ENCODE assay signal across 23 cellular contexts in the genomic region with DNA sequence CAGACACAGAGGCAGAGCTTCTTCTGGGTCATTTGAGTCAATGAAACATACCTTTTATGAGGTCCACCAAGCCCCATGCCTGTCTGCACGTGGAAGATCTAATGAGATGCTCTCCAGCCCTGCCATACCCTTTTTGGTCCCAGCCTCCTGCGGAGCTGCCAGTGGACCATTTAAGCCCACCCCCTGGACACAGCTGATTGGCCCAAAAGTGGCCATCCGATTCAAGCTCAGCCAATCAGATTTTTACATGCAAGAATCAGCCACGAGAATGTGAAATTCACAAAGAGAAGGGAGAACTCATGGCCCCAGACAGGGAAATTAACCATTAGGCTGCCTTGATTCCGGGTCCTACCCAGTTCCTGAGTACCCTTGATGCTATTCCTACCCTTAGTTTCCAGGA.
DNase-seq lines count a peak whose midpoint lies in the region; ATAC-seq, FAIRE-seq and TF ChIP-seq lines count a peak whose summit lies in the region.
"Had no signal": no experiment of that assay in that cellular context is flagged by ENCODE, and none has a peak within 500 bp of the region (broad histone marks: within the 10 kb centered on the region; RNA-seq: fewer than 3 reads in every experiment).

No MANE protein-coding gene starts in this region.

- peaks cover 0 to 1% of the 10 kb centered on the region in 2 donors for H3K4me1 ChIP-seq in neuronal stem cell (ENCODE audit: control insufficient read depth in 2 of 2, insufficient read depth in 1 of 2, low read depth in 1 of 2, low read length in 2 of 2)
- H3K4me1 ChIP-seq in HepG2 (ENCODE audit: insufficient read depth, low read length), result no peaks in the 10 kb centered on the region

- H3K79me2 ChIP-seq in HepG2 (ENCODE audit: insufficient read depth, low read length), result no peaks in the 10 kb centered on the region

- no peak overlapping the region for H2BK15ac ChIP-seq in neuronal stem cell (ENCODE audit: low read length)

- no peak overlapping the region for H2BK5ac ChIP-seq in neuronal stem cell (ENCODE audit: low read length)

- no peak overlapping the region for H2BK120ac ChIP-seq in neuronal stem cell (ENCODE audit: low read depth, low read length)

- H4K91ac ChIP-seq in neuronal stem cell (ENCODE audit: low read depth, low read length, poor library complexity), result no peak overlapping the region

- TF ChIP-seq RAD21 in HepG2 (CRISPR knock-in tag; IDR thresholded peaks at IDR 0.05), result no peak

- no peaks in the 10 kb centered on the region for H3K79me1 ChIP-seq in neuronal stem cell (ENCODE audit: low read depth, low read length)

- H3K9me3 ChIP-seq in neuronal stem cell (replicated peaks in 1 of 2; ENCODE audit: control insufficient read depth in 2 of 2, insufficient read depth in 1 of 2, low read depth in 1 of 2, low read length in 2 of 2) (peaks cover 0 to 6% of the 10 kb centered on the region in 2 donors), HepG2 (ENCODE audit: low read length) (no peaks in the 10 kb centered on the region)

- H3K4ac ChIP-seq in neuronal stem cell (ENCODE audit: low read length), result no peak overlapping the region

- H3K27ac ChIP-seq in neuronal stem cell (replicated peaks; ENCODE audit: low read length), result no peak overlapping the region
- no peak overlapping the region for H3K27ac ChIP-seq in HepG2 (ENCODE audit: extremely low read length, insufficient read depth, low read length)
- H3K27ac ChIP-seq: C4-2B had no signal

- H3K18ac ChIP-seq in neuronal stem cell (ENCODE audit: low read length), result no peak overlapping the region

- FAIRE-seq in HepG2 (lab: Jason Lieb, UNC), result no peak

- no peak overlapping the region for H4K8ac ChIP-seq in neuronal stem cell (ENCODE audit: low read depth, low read length)

- H2BK12ac ChIP-seq in neuronal stem cell (ENCODE audit: low read length), result no peak overlapping the region

- peak overlapping the region; percentile 3 for H2AFZ ChIP-seq in neuronal stem cell (ENCODE audit: low read length)
- H2AFZ ChIP-seq in HepG2 (ENCODE audit: low read length), result no peak overlapping the region

- H3K4me2 ChIP-seq in neuronal stem cell (ENCODE audit: insufficient read depth, low read length, poor library complexity, severe bottlenecking) (no peak overlapping the region), HepG2 (ENCODE audit: low read depth, low read length) (no peak overlapping the region)

- H4K20me1 ChIP-seq in HepG2 (ENCODE audit: insufficient read depth, low read length), result no peaks in the 10 kb centered on the region

- no peak overlapping the region for H3K23ac ChIP-seq in neuronal stem cell (ENCODE audit: low read depth, low read length, poor library complexity)

- BruUV-seq in HepG2 (replicated peaks; lab: Mats Ljungman, UMichigan), result no TSS peak

- H3K27me3 ChIP-seq in neuronal stem cell (ENCODE audit: control insufficient read depth in 3 of 3, insufficient read depth in 3 of 3, low read depth in 1 of 3, low read length in 3 of 3) (no peaks in the 10 kb centered on the region), HepG2 (ENCODE audit: control insufficient read depth in 1 of 2, insufficient read depth in 2 of 2, low read length in 2 of 2) (peaks cover 0 to 15% of the 10 kb centered on the region in 2 experiments; a peak in 2 of 5 replicates)

- H3K9ac ChIP-seq in neuronal stem cell (ENCODE audit: low read depth, low read length, poor library complexity) (no peak overlapping the region), HepG2 (ENCODE audit: insufficient read depth, low read depth, low read length) (no peak overlapping the region)

- H3K36me3 ChIP-seq in neuronal stem cell (replicated peaks in 1 of 2; ENCODE audit: control insufficient read depth in 2 of 2, insufficient read depth in 2 of 2, low read length in 2 of 2), result no peaks in the 10 kb centered on the region
- no peaks in the 10 kb centered on the region for H3K36me3 ChIP-seq in HepG2 (replicated peaks in 1 of 2; ENCODE audit: control insufficient read depth in 1 of 2, insufficient read depth in 2 of 2, low read length in 2 of 2)

- no peak for TF ChIP-seq POLR2A in HepG2 (IDR thresholded peaks at IDR 0.05; ENCODE audit: insufficient read depth in 1 of 2, low read depth in 2 of 2, low read length in 2 of 2)

- in situ Hi-C loops in HepG2 (cut with HindIII; ENCODE audit: extremely low pct_ligation_motif_present, low pct_unique_long_range_greater_than_20kb), result no loop called here

- H3K14ac ChIP-seq in neuronal stem cell (ENCODE audit: low read length), result no peak overlapping the region

- H2AK5ac ChIP-seq in neuronal stem cell (ENCODE audit: low read depth, low read length), result no peak overlapping the region

- CTCF ChIA-PET in HepG2 (lab: Yijun Ruan, JAX; ENCODE audit: low intra/inter-chr PET ratio, low total read pairs), result no interaction called here

- intact Hi-C loops in HepG2 (cut with micrococcal nuclease; ENCODE audit: unreplicated experiment), result no loop called here

- ATAC-seq in HG03159 (IDR thresholded peaks at IDR 0.05; ENCODE audit: unreplicated experiment), result no peak
- ATAC-seq in HepG2, result no peak
- no peak for ATAC-seq in GM21390 (IDR thresholded peaks at IDR 0.05; ENCODE audit: unreplicated experiment)
- ATAC-seq: HCT116, T-helper 17 cell had no signal

- WGBS in neuronal stem cell (ENCODE audit: extremely low coverage in 2 of 2, insufficient read length in 2 of 2, insufficient replicate concordance in 1 of 2), 2 donors, result no CpG with 5 or more reads among the region's 5 CpGs
- 0% methylated on average over 5 of the region's 5 CpGs for WGBS in HepG2 (ENCODE audit: low lambda C conversion rate)

- TF ChIP-seq CTCF in GM12865 (IDR thresholded peaks at IDR 0.05; ENCODE audit: insufficient read depth, low read depth, low read length, missing control alignments) (no peak), HepG2 (CRISPR knock-in tag; IDR thresholded peaks at IDR 0.05) (no peak)

- TF ChIP-seq EP300 in HepG2 (IDR thresholded peaks at IDR 0.05; ENCODE audit: low read depth in 2 of 2, low read length in 2 of 2) (no peak), HepG2 (CRISPR knock-in tag; IDR thresholded peaks at IDR 0.05; ENCODE audit: borderline replicate concordance) (no peak)

- H3K4me3 ChIP-seq in GM12865 (ENCODE audit: low read depth, low read length) (no peak overlapping the region), neuronal stem cell (ENCODE audit: low read length in 2 of 2) (no peak overlapping the region), HepG2 (replicated peaks in 1 of 3; ENCODE audit: insufficient read depth in 1 of 3, low read depth in 2 of 3, low read length in 3 of 3) (no peak overlapping the region)

- POLR2A ChIA-PET in HepG2 (lab: Yijun Ruan, JAX), result no interaction called here

- DNase-seq in GM12865 (ENCODE audit: low read depth), result peak; percentile 3
- DNase-seq in NAMALWA (ENCODE audit: low spot score), result peak; percentile 6
- DNase-seq in globus pallidus (ENCODE audit: low spot score), result peak; percentile 2
- DNase-seq in neuronal stem cell (ENCODE audit: low spot score), result no peak
- no peak for DNase-seq in HepG2 (ENCODE audit: low spot score)
- DNase-seq in ureter (ENCODE audit: low spot score), result no peak
- DNase-seq: ACHN, DND-41, GOT3, MM.1S, NCI-H1092 treated with DMSO at 0.1 percent for 48 hours, NCI-H146, NCI-H2029 treated with DMSO at 0.1 percent for 48 hours, NCI-H2171 treated with DMSO at 0.1 percent for 48 hours, NCI-H446, NCI-H526 treated with DMSO at 0.1 percent for 48 hours, RPMI8226, SHP77 treated with DMSO at 0.1 percent for 48 hours, T-helper 17 cell had no signal

TF ChIP-seq in HepG2, 621 proteins besides CTCF, POLR2A, EP300 and RAD21 (continues in another document):
- TF ChIP-seq ZNF674 (CRISPR knock-in tag; IDR thresholded peaks at IDR 0.05; ENCODE audit: low read depth), result no peak
- TF ChIP-seq KAT7 (CRISPR knock-in tag; IDR thresholded peaks at IDR 0.05; ENCODE audit: borderline replicate concordance), result no peak
- no peak for TF ChIP-seq ZNF333 (CRISPR knock-in tag; IDR thresholded peaks at IDR 0.05; ENCODE audit: borderline replicate concordance)
- TF ChIP-seq, protein P1, sequence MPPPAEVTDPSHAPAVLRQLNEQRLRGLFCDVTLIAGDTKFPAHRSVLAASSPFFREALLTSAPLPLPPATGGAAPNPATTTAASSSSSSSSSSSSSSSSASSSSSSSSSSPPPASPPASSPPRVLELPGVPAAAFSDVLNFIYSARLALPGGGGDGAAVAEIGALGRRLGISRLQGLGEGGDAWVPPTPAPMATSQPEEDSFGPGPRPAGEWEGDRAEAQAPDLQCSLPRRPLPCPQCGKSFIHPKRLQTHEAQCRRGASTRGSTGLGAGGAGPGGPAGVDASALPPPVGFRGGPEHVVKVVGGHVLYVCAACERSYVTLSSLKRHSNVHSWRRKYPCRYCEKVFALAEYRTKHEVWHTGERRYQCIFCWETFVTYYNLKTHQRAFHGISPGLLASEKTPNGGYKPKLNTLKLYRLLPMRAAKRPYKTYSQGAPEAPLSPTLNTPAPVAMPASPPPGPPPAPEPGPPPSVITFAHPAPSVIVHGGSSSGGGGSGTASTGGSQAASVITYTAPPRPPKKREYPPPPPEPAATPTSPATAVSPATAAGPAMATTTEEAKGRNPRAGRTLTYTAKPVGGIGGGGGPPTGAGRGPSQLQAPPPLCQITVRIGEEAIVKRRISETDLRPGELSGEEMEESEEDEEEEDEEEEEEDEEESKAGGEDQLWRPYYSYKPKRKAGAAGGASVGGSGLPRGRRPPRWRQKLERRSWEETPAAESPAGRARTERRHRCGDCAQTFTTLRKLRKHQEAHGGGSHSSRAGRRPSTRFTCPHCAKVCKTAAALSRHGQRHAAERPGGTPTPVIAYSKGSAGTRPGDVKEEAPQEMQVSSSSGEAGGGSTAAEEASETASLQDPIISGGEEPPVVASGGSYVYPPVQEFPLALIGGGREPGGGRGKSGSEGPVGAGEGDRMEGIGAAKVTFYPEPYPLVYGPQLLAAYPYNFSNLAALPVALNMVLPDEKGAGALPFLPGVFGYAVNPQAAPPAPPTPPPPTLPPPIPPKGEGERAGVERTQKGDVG (CRISPR knock-in tag; IDR thresholded peaks at IDR 0.05; ENCODE audit: borderline replicate concordance), result no peak
- TF ChIP-seq, protein P2, sequence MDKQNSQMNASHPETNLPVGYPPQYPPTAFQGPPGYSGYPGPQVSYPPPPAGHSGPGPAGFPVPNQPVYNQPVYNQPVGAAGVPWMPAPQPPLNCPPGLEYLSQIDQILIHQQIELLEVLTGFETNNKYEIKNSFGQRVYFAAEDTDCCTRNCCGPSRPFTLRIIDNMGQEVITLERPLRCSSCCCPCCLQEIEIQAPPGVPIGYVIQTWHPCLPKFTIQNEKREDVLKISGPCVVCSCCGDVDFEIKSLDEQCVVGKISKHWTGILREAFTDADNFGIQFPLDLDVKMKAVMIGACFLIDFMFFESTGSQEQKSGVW (CRISPR knock-in tag; IDR thresholded peaks at IDR 0.05; ENCODE audit: borderline replicate concordance), result no peak

Comparison
In these comparisons a context has a peak if more than half of its experiments do, and no peak if none do; other contexts are left out.
1. DNase-seq: peak in GM12865 (single experiment), NAMALWA (single experiment) and globus pallidus (single experiment); none in neuronal stem cell (single experiment), HepG2 (single experiment) and ureter (single experiment).